Comparison of ENCODE assay signal across 21 cellular contexts in the genomic region with DNA sequence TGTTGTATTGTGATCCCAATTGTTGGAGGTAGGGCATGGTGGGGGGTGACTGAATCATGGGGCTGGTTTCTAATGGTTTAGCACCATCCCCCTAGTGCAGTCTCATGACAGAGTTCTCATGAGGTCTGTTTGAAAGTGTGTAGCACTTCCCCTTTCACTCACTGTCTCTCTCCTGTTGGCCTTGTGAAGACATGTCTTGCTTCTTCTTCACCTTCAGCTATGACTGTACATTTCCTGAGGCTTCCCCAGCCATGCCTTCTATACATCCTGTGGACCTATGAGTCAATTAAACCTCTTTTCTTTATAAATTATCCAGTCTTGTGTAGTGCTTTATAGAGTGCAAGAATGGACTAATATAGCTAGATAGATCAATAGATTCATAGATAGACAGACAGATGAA.
DNase-seq lines count a peak whose midpoint lies in the region; ATAC-seq and TF ChIP-seq lines count a peak whose summit lies in the region.
"Had no signal": no experiment of that assay in that cellular context is flagged by ENCODE, and none has a peak within 500 bp of the region (broad histone marks: within the 10 kb centered on the region; RNA-seq: fewer than 3 reads in every experiment).

No MANE protein-coding gene starts in this region.

- no peaks in the 10 kb centered on the region for H4K20me1 ChIP-seq in OCI-LY3 (ENCODE audit: insufficient read depth, low read length)

- no peak overlapping the region for H2AFZ ChIP-seq in OCI-LY3 (ENCODE audit: low read depth, low read length)
- H2AFZ ChIP-seq: GM23248 had no signal

- peak overlapping the region; percentile 47; the same call in 1 of the 2 replicates for H3K27ac ChIP-seq in OCI-LY3 (ENCODE audit: low read length)
- no peak overlapping the region for H3K27ac ChIP-seq in thyroid gland
- H3K27ac ChIP-seq: GM23248, SJSA1 had no signal

- no peaks in the 10 kb centered on the region for H3K9me3 ChIP-seq in OCI-LY3 (ENCODE audit: insufficient read depth, low read length)
- no peaks in the 10 kb centered on the region for H3K9me3 ChIP-seq in thyroid gland
- H3K9me3 ChIP-seq: SJSA1 had no signal

- H3K4me1 ChIP-seq in OCI-LY3 (ENCODE audit: low read length) (peaks cover 16% of the 10 kb centered on the region), thyroid gland (no peaks in the 10 kb centered on the region)
- H3K4me1 ChIP-seq: SJSA1 had no signal

- TF ChIP-seq CTCF in OCI-LY3 (IDR thresholded peaks at IDR 0.05; ENCODE audit: low read depth, low read length), result no peak
- no peak for TF ChIP-seq CTCF in thyroid gland (IDR thresholded peaks at IDR 0.05)

- TF ChIP-seq POLR2A in thyroid gland (IDR thresholded peaks at IDR 0.05), result no peak

- H3K27me3 ChIP-seq in OCI-LY3 (ENCODE audit: low read depth, low read length) (no peaks in the 10 kb centered on the region), thyroid gland (no peaks in the 10 kb centered on the region)
- H3K27me3 ChIP-seq: SJSA1 had no signal

- ATAC-seq in GM18499 (IDR thresholded peaks at IDR 0.05; ENCODE audit: insufficient read depth, unreplicated experiment) (peak; percentile 94), GM18861 (IDR thresholded peaks at IDR 0.05; ENCODE audit: unreplicated experiment) (peak; percentile 60), HG02759 (IDR thresholded peaks at IDR 0.05; ENCODE audit: unreplicated experiment) (peak; percentile 48), GM19023 (IDR thresholded peaks at IDR 0.05; ENCODE audit: unreplicated experiment) (no peak)
- ATAC-seq: HepG2, K562, Right ventricle myocardium inferior had no signal

- intact Hi-C loops in thyroid gland (cut with DNase I), result no loop called here

- DNase-seq in thyroid gland (no peak), NCI-H748 (lab: John Stamatoyannopoulos, UW; ENCODE audit: unreplicated experiment) (no peak), DMS79 treated with DMSO at 0.1 percent for 48 hours (lab: John Stamatoyannopoulos, UW) (no peak)
- DNase-seq: CD4-positive, CD25-positive, alpha-beta regulatory T cell; GM23248; H9; HFFc6; MM.1S; NCI-H1048; NCI-H146; NCI-H2029 treated with DMSO at 0.1 percent for 48 hours; NCI-H2171 had no signal

- H3K36me3 ChIP-seq in OCI-LY3 (replicated peaks; ENCODE audit: low read depth, low read length) (no peaks in the 10 kb centered on the region), thyroid gland (no peaks in the 10 kb centered on the region)
- H3K36me3 ChIP-seq: SJSA1 had no signal

- no peak overlapping the region for H3K9ac ChIP-seq in OCI-LY3 (ENCODE audit: low read length)
- H3K9ac ChIP-seq: GM23248 had no signal

- H3K4me2 ChIP-seq in OCI-LY3 (ENCODE audit: low read length), result peak overlapping the region; percentile 30; the same call in 1 of the 2 replicates

- no peak overlapping the region for H3K4me3 ChIP-seq in OCI-LY3 (ENCODE audit: low read length)
- H3K4me3 ChIP-seq in thyroid gland (replicated peaks in 1 of 3), result no peak overlapping the region
- H3K4me3 ChIP-seq: GM23248, K562, SJSA1 had no signal

- no peaks in the 10 kb centered on the region for H3K79me2 ChIP-seq in OCI-LY3 (ENCODE audit: low read length)
